ENCODE assay signal across 13 cellular contexts in the genomic region with DNA sequence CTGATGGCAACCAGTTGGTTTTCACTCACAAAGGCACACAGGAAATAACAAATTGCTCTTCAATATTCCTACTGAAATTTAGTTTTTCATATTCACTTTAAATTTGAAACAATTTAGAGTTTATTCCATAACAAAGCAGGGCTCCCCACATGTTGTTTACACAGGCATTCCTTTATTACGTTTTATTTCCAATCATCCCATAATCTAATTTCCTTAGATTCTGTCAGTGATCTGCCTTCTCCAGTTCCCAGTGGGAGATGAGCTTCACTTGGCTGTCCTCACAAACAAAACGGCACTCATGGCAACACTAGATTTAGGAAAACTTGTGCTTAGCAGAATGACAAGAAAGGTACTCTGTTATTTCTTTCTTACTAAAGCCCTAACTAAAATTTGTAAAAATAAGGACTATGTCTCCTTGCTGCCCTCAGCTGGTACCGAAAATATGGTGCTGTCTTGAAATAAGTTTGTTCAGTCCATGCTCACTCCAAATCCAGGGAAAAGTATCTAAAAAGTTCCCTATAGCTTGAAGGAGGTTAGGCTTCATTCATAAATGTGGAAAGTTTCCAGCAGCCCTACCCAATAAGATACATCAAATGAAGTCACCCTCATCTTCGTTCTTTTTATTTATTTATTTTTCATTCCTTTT. TPM values are rescaled to one million over a fixed set of nuclear protein-coding genes. Genes with fewer than 3 reads are reported as not detected.
DNase-seq lines count a peak whose midpoint lies in the region; ATAC-seq, FAIRE-seq and TF ChIP-seq lines count a peak whose summit lies in the region.
"Had no signal": no experiment of that assay in that cellular context is flagged by ENCODE, and none has a peak within 500 bp of the region (broad histone marks: within the 10 kb centered on the region; RNA-seq: fewer than 3 reads in every experiment).

No MANE protein-coding gene starts in this region.

- H3K27me3 ChIP-seq in AG04450 (ENCODE audit: control insufficient read depth, insufficient read depth, low read length) (no peaks in the 10 kb centered on the region), left lung (no peaks in the 10 kb centered on the region), HepG2 (ENCODE audit: control insufficient read depth in 1 of 2, insufficient read depth in 2 of 2, low read length in 2 of 2) (no peaks in the 10 kb centered on the region)

- no peak overlapping the region for H3K9ac ChIP-seq in HepG2 (ENCODE audit: insufficient read depth, low read depth, low read length)

- BruUV-seq in HepG2 (replicated peaks; lab: Mats Ljungman, UMichigan), result no TSS peak

- WGBS in HepG2 (ENCODE audit: low lambda C conversion rate), result 89% methylated on average over 4 of the region's 4 CpGs

- H4K20me1 ChIP-seq in HepG2 (ENCODE audit: insufficient read depth, low read length), result no peaks in the 10 kb centered on the region

- intact Hi-C loops in left lung (cut with DNase I), result no loop called here
- intact Hi-C loops in posterior vena cava (cut with DNase I), result loop anchor here in 1 of 2 donors (5.0 kb wide), 1 partner anchor 1365 kb away; no protein-coding TSS in a partner anchor
- intact Hi-C loops in HepG2 (cut with micrococcal nuclease; ENCODE audit: unreplicated experiment), result loop anchor here (10.0 kb wide), 2 partner anchors 52 to 172 kb away; a partner anchor contains a TSS

- TF ChIP-seq CTCF in AG04450 (IDR thresholded peaks at IDR 0.05; ENCODE audit: low read depth, low read length) (peak; percentile 31), left lung (IDR thresholded peaks at IDR 0.05) (no peak), HepG2 (CRISPR knock-in tag; IDR thresholded peaks at IDR 0.05) (no peak)

- TF ChIP-seq RAD21 in HepG2 (CRISPR knock-in tag; IDR thresholded peaks at IDR 0.05), result no peak

- in situ Hi-C loops in HepG2 (cut with HindIII; ENCODE audit: extremely low pct_ligation_motif_present, low pct_unique_long_range_greater_than_20kb), result no loop called here

- H3K4me3 ChIP-seq in AG04450 (ENCODE audit: low read depth, low read length) (no peak overlapping the region), left lung (no peak overlapping the region), HepG2 (replicated peaks in 1 of 3; ENCODE audit: insufficient read depth in 1 of 3, low read depth in 2 of 3, low read length in 3 of 3) (no peak overlapping the region)
- H3K4me3 ChIP-seq: SK-N-MC had no signal

- H2AFZ ChIP-seq in HepG2 (ENCODE audit: low read length), result no peak overlapping the region

- no peak for TF ChIP-seq EP300 in HepG2 (IDR thresholded peaks at IDR 0.05; ENCODE audit: low read depth in 2 of 2, low read length in 2 of 2)
- no peak for TF ChIP-seq EP300 in HepG2 (CRISPR knock-in tag; IDR thresholded peaks at IDR 0.05; ENCODE audit: borderline replicate concordance)

- H3K9me3 ChIP-seq in AG04450 (ENCODE audit: control insufficient read depth, insufficient read depth, low read length) (no peaks in the 10 kb centered on the region), left lung (no peaks in the 10 kb centered on the region), HepG2 (ENCODE audit: low read length) (no peaks in the 10 kb centered on the region)

- POLR2A ChIA-PET in AG04450 (lab: Yijun Ruan, JAX) (no interaction called here), HepG2 (lab: Yijun Ruan, JAX) (interaction anchor here (3.2 kb wide), 1 partner anchor 26 kb away, joined by 11 read pairs; no protein-coding TSS in a partner anchor)

- FAIRE-seq in HepG2 (lab: Jason Lieb, UNC), result no peak

- H3K4me1 ChIP-seq in left lung (no peaks in the 10 kb centered on the region), HepG2 (ENCODE audit: insufficient read depth, low read length) (peaks cover 23% of the 10 kb centered on the region)

- no peaks in the 10 kb centered on the region for H3K79me2 ChIP-seq in HepG2 (ENCODE audit: insufficient read depth, low read length)

- ATAC-seq in left lung, result peak; percentile 25
- ATAC-seq in HepG2, result no peak
- ATAC-seq: activated T-cell treated with anti-CD3 and anti-CD28 coated beads, Interleukin-2, amount 50 U/mL, for 4 hours had no signal

- CTCF ChIA-PET in AG04450 (lab: Charles Lee) (interaction anchor here (0.7 to 3.1 kb wide), 7 partner anchors 9 to 749 kb away, joined by 3 to 12 read pairs (median 3); a partner anchor contains a TSS), HepG2 (lab: Yijun Ruan, JAX; ENCODE audit: low intra/inter-chr PET ratio, low total read pairs) (no interaction called here)

- H3K27ac ChIP-seq in AG04450 (ENCODE audit: low read depth, low read length), result no peak overlapping the region
- no peak overlapping the region for H3K27ac ChIP-seq in left lung
- no peak overlapping the region for H3K27ac ChIP-seq in HepG2 (ENCODE audit: extremely low read length, insufficient read depth, low read length)
- H3K27ac ChIP-seq: SK-N-MC had no signal

- TF ChIP-seq POLR2A in HepG2 (IDR thresholded peaks at IDR 0.05; ENCODE audit: insufficient read depth in 1 of 2, low read depth in 2 of 2, low read length in 2 of 2), result no peak

- no peak overlapping the region for H3K4me2 ChIP-seq in HepG2 (ENCODE audit: low read depth, low read length)

- H3K36me3 ChIP-seq in left lung, result peaks cover 0 to 20% of the 10 kb centered on the region in 2 donors
- no peaks in the 10 kb centered on the region; a peak in 2 of 5 replicates for H3K36me3 ChIP-seq in HepG2 (replicated peaks in 1 of 2; ENCODE audit: control insufficient read depth in 1 of 2, insufficient read depth in 2 of 2, low read length in 2 of 2)

- DNase-seq in AG04450 (ENCODE audit: low read depth, low spot score) (no peak), M059J (ENCODE audit: low read depth) (peak; percentile 2), cerebellar cortex (ENCODE audit: low spot score) (peak; percentile 17), left lung (no peak), NCI-H1048 (lab: John Stamatoyannopoulos, UW) (no peak), posterior vena cava (ENCODE audit: low spot score) (no peak), HepG2 (ENCODE audit: low spot score) (no peak)
- no peak for DNase-seq in activated CD4-positive, alpha-beta T cell treated with anti-CD3 and anti-CD28 coated beads for 48 hours
- DNase-seq: activated T-cell treated with anti-CD3 and anti-CD28 coated beads, Interleukin-2, amount 50 U/mL, for 4 hours; NK-92 treated with Interleukin-12 subunit alpha and Interleukin-12 subunit beta, amount 100 ng/mL, for 24 hours; posterior cingulate gyrus had no signal

RNA-seq across cellular contexts. Expression of a gene that starts 23.0 kb away (rescaled TPM):
- polyA plus RNA-seq in AG04450 (2011; rRNA removed) (15.3 and 16.7 TPM in 2 replicates), HepG2 (2011; rRNA removed) (27.2 and 37.4 TPM in 2 replicates)
- 3.3 and 3.7 TPM in 2 replicates for polyA minus RNA-seq in AG04450 (2011; rRNA and poly(A)+ RNA removed)
- total RNA-seq in M059J (2014; rRNA removed; shearing (Covaris generic)), result 5.6 and 7.2 TPM in 2 replicates
- total RNA-seq in left lung (10 to 100 TPM; 26.4 to 46.9 TPM), posterior vena cava (10 to 100 TPM; 26.7 to 35.1 TPM), HepG2 (2016; rRNA removed; fragmentation: Illumina TruSeq; extraction: Trizol) (34.5 and 47.9 TPM in 2 replicates)
- 17.6 and 21.7 TPM in 2 replicates for total RNA-seq in HepG2 (2016; cell fraction: cytosol; rRNA removed; fragmentation: Illumina TruSeq; extraction: Trizol; ENCODE audit: low read depth)
- total RNA-seq in HepG2 (2016; cell fraction: insoluble cytoplasmic fraction; rRNA removed; fragmentation: Illumina TruSeq; extraction: Trizol), result 36.1 and 49.8 TPM in 2 replicates
- total RNA-seq in HepG2 (2016; cell fraction: membrane; rRNA removed; fragmentation: Illumina TruSeq; extraction: Trizol), result 20.3 and 22.2 TPM in 2 replicates
- 18.4 and 18.8 TPM in 2 replicates for total RNA-seq in HepG2 (2016; cell fraction: nucleus; rRNA removed; fragmentation: Illumina TruSeq; extraction: Trizol)
- 27.7 and 38.9 TPM in 2 replicates for polyA plus RNA-seq in HepG2 (2011; cell fraction: cytosol; rRNA removed)
- polyA plus RNA-seq in HepG2 (2011; cell fraction: nucleus; rRNA removed), result 12.7 and 24.3 TPM in 2 replicates
- 47.7 and 75.4 TPM in 2 replicates for polyA plus RNA-seq in HepG2 (2012)
- 14.6 and 17.7 TPM in 2 replicates for polyA plus RNA-seq in HepG2 (2016; cell fraction: cytosol; fragmentation: Illumina TruSeq; extraction: Trizol; ENCODE audit: low read depth)
- polyA plus RNA-seq in HepG2 (2016; cell fraction: insoluble cytoplasmic fraction; fragmentation: Illumina TruSeq; extraction: Trizol; ENCODE audit: low read depth), result 78.2 and 81.4 TPM in 2 replicates
- 22.5 and 25.2 TPM in 2 replicates for polyA plus RNA-seq in HepG2 (2016; cell fraction: membrane; fragmentation: Illumina TruSeq; extraction: Trizol; ENCODE audit: low read depth)
- polyA plus RNA-seq in HepG2 (2016; cell fraction: nucleus; fragmentation: Illumina TruSeq; extraction: Trizol; ENCODE audit: insufficient read depth, low read depth), result 38.1 and 38.4 TPM in 2 replicates
- 7.2 and 13.5 TPM in 2 replicates for polyA minus RNA-seq in HepG2 (2011; rRNA and poly(A)+ RNA removed; ENCODE audit: low replicate concordance)
- polyA minus RNA-seq in HepG2 (2011; cell fraction: cytosol; rRNA and poly(A)+ RNA removed), result 9.4 and 13.2 TPM in 2 replicates
- 12.2 and 17.8 TPM in 2 replicates for polyA minus RNA-seq in HepG2 (2011; cell fraction: nucleus; rRNA and poly(A)+ RNA removed)

RNA-seq across cellular contexts. Expression of a gene that starts 42.7 kb away (rescaled TPM):
- polyA plus RNA-seq in AG04450 (2011; rRNA removed), result not detected in 2 replicates
- not detected in 2 replicates for polyA minus RNA-seq in AG04450 (2011; rRNA and poly(A)+ RNA removed)
- not detected in 2 replicates for total RNA-seq in M059J (2014; rRNA removed; shearing (Covaris generic))
- total RNA-seq in left lung, result not detected
- not detected for total RNA-seq in posterior vena cava
- total RNA-seq in HepG2 (2016; rRNA removed; fragmentation: Illumina TruSeq; extraction: Trizol), result not detected in 2 replicates
- not detected in 2 replicates for total RNA-seq in HepG2 (2016; cell fraction: cytosol; rRNA removed; fragmentation: Illumina TruSeq; extraction: Trizol; ENCODE audit: low read depth)
- not detected in 2 replicates for total RNA-seq in HepG2 (2016; cell fraction: insoluble cytoplasmic fraction; rRNA removed; fragmentation: Illumina TruSeq; extraction: Trizol)
- not detected in 2 replicates for total RNA-seq in HepG2 (2016; cell fraction: membrane; rRNA removed; fragmentation: Illumina TruSeq; extraction: Trizol)
- not detected in 2 replicates for total RNA-seq in HepG2 (2016; cell fraction: nucleus; rRNA removed; fragmentation: Illumina TruSeq; extraction: Trizol)
- polyA plus RNA-seq in HepG2 (2011; rRNA removed), result not detected in 2 replicates
- polyA plus RNA-seq in HepG2 (2011; cell fraction: cytosol; rRNA removed), result not detected in 2 replicates
- not detected in 2 replicates for polyA plus RNA-seq in HepG2 (2011; cell fraction: nucleus; rRNA removed)
- not detected in 2 replicates for polyA plus RNA-seq in HepG2 (2012)
- not detected in 2 replicates for polyA plus RNA-seq in HepG2 (2016; cell fraction: cytosol; fragmentation: Illumina TruSeq; extraction: Trizol; ENCODE audit: low read depth)
- polyA plus RNA-seq in HepG2 (2016; cell fraction: insoluble cytoplasmic fraction; fragmentation: Illumina TruSeq; extraction: Trizol; ENCODE audit: low read depth), result not detected in 2 replicates
- polyA plus RNA-seq in HepG2 (2016; cell fraction: membrane; fragmentation: Illumina TruSeq; extraction: Trizol; ENCODE audit: low read depth), result not detected in 2 replicates
- not detected in 2 replicates for polyA plus RNA-seq in HepG2 (2016; cell fraction: nucleus; fragmentation: Illumina TruSeq; extraction: Trizol; ENCODE audit: insufficient read depth, low read depth)
- polyA minus RNA-seq in HepG2 (2011; rRNA and poly(A)+ RNA removed; ENCODE audit: low replicate concordance), result not detected in 2 replicates
- not detected in 2 replicates for polyA minus RNA-seq in HepG2 (2011; cell fraction: cytosol; rRNA and poly(A)+ RNA removed)
- not detected in 2 replicates for polyA minus RNA-seq in HepG2 (2011; cell fraction: nucleus; rRNA and poly(A)+ RNA removed)
- total RNA-seq: activated T-cell treated with anti-CD3 and anti-CD28 coated beads, Interleukin-2, amount 50 U/mL, for 4 hours; mesenteric fat pad had no signal

Comparison
In these comparisons a context has a peak if more than half of its experiments do, and no peak if none do; other contexts are left out.
1. DNase-seq: peak in M059J (single experiment) and cerebellar cortex (single experiment); none in AG04450 (single experiment), left lung (0 of 2), NCI-H1048 (single experiment), posterior vena cava (single experiment), activated CD4-positive, alpha-beta T cell treated with anti-CD3 and anti-CD28 coated beads for 48 hours (single experiment) and HepG2 (single experiment).